8 cellular contexts compared by ENCODE assay signal in genomic region chr19:37077615-37077928, GRCh38. TPM values are rescaled to one million over a fixed set of nuclear protein-coding genes. Genes with fewer than 3 reads are reported as not detected.
A peak's percentile ranks its signal among the peaks of the same experiment; 100 is the strongest.
DNase-seq lines count a peak whose midpoint lies in the region; ATAC-seq and TF ChIP-seq lines count a peak whose summit lies in the region.

No MANE protein-coding gene starts in this region.

- H3K27me3 ChIP-seq in suprapubic skin = no peaks in the 10 kb centered on the region

- H3K4me3 Mint-ChIP-seq in stimulated activated naive CD8-positive, alpha-beta T cell treated with anti-CD3 and anti-CD28 coated beads, Interleukin-15, Interleukin-2, amounts not matched to agents 100 ng/mL and 50 ng/mL, for 24 hours = peak overlapping the region; percentile 95
- H3K4me3 Mint-ChIP-seq in activated naive CD8-positive, alpha-beta T cell = peak overlapping the region; percentile 99

- peaks cover 19% of the 10 kb centered on the region for H3K4me1 ChIP-seq in suprapubic skin

- H3K36me3 Mint-ChIP-seq in stimulated activated naive CD8-positive, alpha-beta T cell treated with anti-CD3 and anti-CD28 coated beads, Interleukin-15, Interleukin-2, amounts not matched to agents 100 ng/mL and 50 ng/mL, for 24 hours (ENCODE audit: low read depth) = peaks cover 44% of the 10 kb centered on the region
- H3K36me3 Mint-ChIP-seq in activated naive CD8-positive, alpha-beta T cell = peaks cover 18% of the 10 kb centered on the region

- no peaks in the 10 kb centered on the region for H3K9me3 ChIP-seq in suprapubic skin

- H3K4me1 Mint-ChIP-seq in stimulated activated naive CD8-positive, alpha-beta T cell treated with anti-CD3 and anti-CD28 coated beads, Interleukin-15, Interleukin-2, amounts not matched to agents 100 ng/mL and 50 ng/mL, for 24 hours (ENCODE audit: low read depth) = peaks cover 33% of the 10 kb centered on the region
- H3K4me1 Mint-ChIP-seq in activated naive CD8-positive, alpha-beta T cell (ENCODE audit: low read depth) = peaks cover 32% of the 10 kb centered on the region

- WGBS in suprapubic skin = under 1% methylated on average over 6 of the region's 6 CpGs

- TF ChIP-seq CTCF in suprapubic skin (IDR thresholded peaks at IDR 0.05) = no peak

- no peak for ATAC-seq in stimulated activated naive CD8-positive, alpha-beta T cell treated with anti-CD3 and anti-CD28 coated beads, Interleukin-15, Interleukin-2, amounts not matched to agents 100 U/mL and 50 U/mL, for 24 hours

- peak overlapping the region; percentile 78 for H3K27ac ChIP-seq in suprapubic skin

- H3K36me3 ChIP-seq in suprapubic skin = no peaks in the 10 kb centered on the region

- peaks cover 18% of the 10 kb centered on the region for H3K9me3 Mint-ChIP-seq in stimulated activated naive CD8-positive, alpha-beta T cell treated with anti-CD3 and anti-CD28 coated beads, Interleukin-15, Interleukin-2, amounts not matched to agents 100 ng/mL and 50 ng/mL, for 24 hours
- H3K9me3 Mint-ChIP-seq in activated naive CD8-positive, alpha-beta T cell (ENCODE audit: low read depth) = peaks cover 11% of the 10 kb centered on the region

- no peak for TF ChIP-seq EP300 in suprapubic skin (IDR thresholded peaks at IDR 0.05)

- TF ChIP-seq POLR2A in suprapubic skin (IDR thresholded peaks at IDR 0.05) = no peak

- no peaks in the 10 kb centered on the region for H3K27me3 Mint-ChIP-seq in stimulated activated naive CD8-positive, alpha-beta T cell treated with anti-CD3 and anti-CD28 coated beads, Interleukin-15, Interleukin-2, amounts not matched to agents 100 ng/mL and 50 ng/mL, for 24 hours
- no peaks in the 10 kb centered on the region for H3K27me3 Mint-ChIP-seq in activated naive CD8-positive, alpha-beta T cell

- H3K4me3 ChIP-seq in suprapubic skin = peak overlapping the region; percentile 90

- peak overlapping the region; percentile 91 for H3K27ac Mint-ChIP-seq in stimulated activated naive CD8-positive, alpha-beta T cell treated with anti-CD3 and anti-CD28 coated beads, Interleukin-15, Interleukin-2, amounts not matched to agents 100 ng/mL and 50 ng/mL, for 24 hours
- H3K27ac Mint-ChIP-seq in activated naive CD8-positive, alpha-beta T cell = peak overlapping the region; percentile 89

- DNase-seq in stimulated activated naive CD8-positive, alpha-beta T cell treated with anti-CD3 and anti-CD28 coated beads, Interleukin-15, Interleukin-2, amounts not matched to agents 100 U/mL and 50 U/mL, for 24 hours = no peak
- peak; percentile 40 for DNase-seq in inferior parietal cortex (ENCODE audit: extremely low spot score)
- no peak for DNase-seq in suprapubic skin (ENCODE audit: low spot score in 2 of 2)
- DNase-seq in hippocampal formation (lab: John Stamatoyannopoulos, UW) = no peak
- no peak for DNase-seq in ureter (ENCODE audit: low spot score)
- no peak for DNase-seq in NCI-H1105 treated with DMSO at 0.1 percent for 48 hours (lab: John Stamatoyannopoulos, UW)

RNA-seq across cellular contexts. Expression of gene ZNF420, which starts 0.7 kb away (rescaled TPM):
- total RNA-seq in suprapubic skin (1 to 10 TPM; 3.6 to 8.7 (median 4.9) TPM), ureter (12.5 TPM)
